8 cellular contexts compared by ENCODE assay signal in genomic region chr22:21550008-21550661, GRCh38. TPM values are rescaled to one million over a fixed set of nuclear protein-coding genes. Genes with fewer than 3 reads are reported as not detected.
DNase-seq lines count a peak whose midpoint lies in the region; ATAC-seq and TF ChIP-seq lines count a peak whose summit lies in the region.
"Not testable (repeated sequence)": the region's sequence is repeated elsewhere in the genome, so short reads cannot be mapped to it uniquely, and the experiment has no call there.

No MANE protein-coding gene starts in this region.

- H3K4me1 ChIP-seq in foreskin keratinocyte; mucosa of descending colon (ENCODE audit: low read depth); upper lobe of right lung: not testable (repeated sequence)

- peak; percentile 58 for ATAC-seq in GM18520 (IDR thresholded peaks at IDR 0.05; ENCODE audit: unreplicated experiment)
- ATAC-seq in GM21360 (IDR thresholded peaks at IDR 0.05; ENCODE audit: unreplicated experiment) = peak; percentile 57
- ATAC-seq in HG02642 (IDR thresholded peaks at IDR 0.05; ENCODE audit: poor library complexity, unreplicated experiment) = peak; percentile 60
- peak; percentile 53 for ATAC-seq in HG03342 (IDR thresholded peaks at IDR 0.05; ENCODE audit: unreplicated experiment)
- peak; percentile 75 to 82 for ATAC-seq in activated CD4-positive, CD25-positive, alpha-beta regulatory T cell treated with anti-CD3 and anti-CD28 coated beads, Interleukin-2, amount 50 U/mL, for 24 hours
- peak; percentile 35 for ATAC-seq in foreskin keratinocyte
- peak; percentile 87 for ATAC-seq in mucosa of descending colon
- ATAC-seq in upper lobe of right lung = peak; percentile 84

- H3K4me3 ChIP-seq in mucosa of descending colon, upper lobe of right lung: not testable (repeated sequence)

- not testable (repeated sequence) for H3K9me3 ChIP-seq in mucosa of descending colon, upper lobe of right lung

- not testable (repeated sequence) for H3K27ac ChIP-seq in foreskin keratinocyte, upper lobe of right lung

- not testable (repeated sequence) for TF ChIP-seq CTCF in foreskin keratinocyte (conservative IDR thresholded peaks at IDR 0.05); mucosa of descending colon (IDR thresholded peaks at IDR 0.05); upper lobe of right lung (IDR thresholded peaks at IDR 0.05)

- H3K27me3 ChIP-seq in foreskin keratinocyte, upper lobe of right lung: not testable (repeated sequence)

- not testable (repeated sequence) for DNase-seq in foreskin keratinocyte, mucosa of descending colon, upper lobe of right lung

- intact Hi-C loops in mucosa of descending colon (cut with DNase I, micrococcal nuclease); upper lobe of right lung (cut with DNase I): not testable (repeated sequence)

- H3K36me3 ChIP-seq in mucosa of descending colon (ENCODE audit: low read depth); upper lobe of right lung: not testable (repeated sequence)

RNA-seq across cellular contexts. Expression of gene RIMBP3C, which starts 1.1 kb away (rescaled TPM):
- total RNA-seq in foreskin keratinocyte (0.07 TPM in 1 of 2 replicates, not detected in the other), mucosa of descending colon (under 1 TPM in 2 of 3 donors, not detected in 1; 0.13 to 0.22 TPM), upper lobe of right lung (0.41 TPM)
- polyA plus RNA-seq in foreskin keratinocyte = 0.01 and 0.02 TPM in 2 replicates

RNA-seq across cellular contexts. Expression of gene UBE2L3, which starts 17.4 kb away (rescaled TPM):
- 92.2 and 92.4 TPM in 2 replicates for total RNA-seq in foreskin keratinocyte
- polyA plus RNA-seq in foreskin keratinocyte = 96.9 and 101 TPM in 2 replicates
- total RNA-seq in mucosa of descending colon = 10 to 100 TPM; 52.6 to 60.9 (median 60.7) TPM
- 45.7 TPM for total RNA-seq in upper lobe of right lung

Comparison
In these comparisons a context has a peak if more than half of its experiments do, and no peak if none do; other contexts are left out.
1. ATAC-seq: peak in every context shown above with its lines; median percentile 87 in mucosa of descending colon; 84 in upper lobe of right lung; 78 in activated CD4-positive, CD25-positive, alpha-beta regulatory T cell treated with anti-CD3 and anti-CD28 coated beads, Interleukin-2, amount 50 U/mL, for 24 hours; 60 in HG02642; 58 in GM18520; 57 in GM21360; 53 in HG03342; 35 in foreskin keratinocyte.